Comparison of ENCODE assay signal across 11 cellular contexts in genomic region chr4:721261-722171, GRCh38. TPM values are rescaled to one million over a fixed set of nuclear protein-coding genes. Genes with fewer than 3 reads are reported as not detected.
DNase-seq lines count a peak whose midpoint lies in the region; ATAC-seq and TF ChIP-seq lines count a peak whose summit lies in the region.
"Had no signal": no experiment of that assay in that cellular context is flagged by ENCODE, and none has a peak within 500 bp of the region (broad histone marks: within the 10 kb centered on the region; RNA-seq: fewer than 3 reads in every experiment).

No MANE protein-coding gene starts in this region.

- no peak overlapping the region for H3K4me3 ChIP-seq in esophagus squamous epithelium
- no peak overlapping the region for H3K4me3 ChIP-seq in mucosa of descending colon
- H3K4me3 ChIP-seq: thoracic aorta had no signal

- intact Hi-C loops in Right ventricle myocardium inferior (cut with DNase I) = no loop called here
- intact Hi-C loops in Right ventricle myocardium superior (cut with DNase I) = no loop called here
- intact Hi-C loops in esophagus squamous epithelium (cut with DNase I) = no loop called here
- intact Hi-C loops in mucosa of descending colon (cut with DNase I, micrococcal nuclease) = no loop called here

- DNase-seq in Right ventricle myocardium inferior (ENCODE audit: missing footprints) (peak; percentile 59), Right ventricle myocardium superior (no peak), esophagus squamous epithelium (lab: John Stamatoyannopoulos, UW) (no peak), mucosa of descending colon (peak in 1 of 3 donors; percentile 72), NCI-H2196 (lab: John Stamatoyannopoulos, UW; ENCODE audit: unreplicated experiment) (no peak), dedifferentiated amniotic fluid mesenchymal stem cell (ENCODE audit: extremely low spot score) (no peak), mesenteric fat pad (ENCODE audit: low spot score) (no peak)
- DNase-seq: endodermal cell, KBM-7 had no signal

- H3K36me3 ChIP-seq in esophagus squamous epithelium = peaks cover 0 to 37% (median 0%) of the 10 kb centered on the region in 3 donors
- no peaks in the 10 kb centered on the region for H3K36me3 ChIP-seq in mucosa of descending colon (ENCODE audit: low read depth)

- H3K4me1 ChIP-seq in esophagus squamous epithelium (peaks cover 14 to 42% (median 15%) of the 10 kb centered on the region in 3 donors), mucosa of descending colon (ENCODE audit: low read depth) (peaks cover 15% of the 10 kb centered on the region)

- H3K27me3 ChIP-seq in esophagus squamous epithelium = no peaks in the 10 kb centered on the region

- no peak for ATAC-seq in Right ventricle myocardium inferior
- no peak for ATAC-seq in Right ventricle myocardium superior (ENCODE audit: poor library complexity)
- ATAC-seq in mucosa of descending colon = peak; percentile 55
- ATAC-seq in HG03457 (IDR thresholded peaks at IDR 0.05; ENCODE audit: unreplicated experiment) = no peak

- H3K9me3 ChIP-seq in esophagus squamous epithelium = no peaks in the 10 kb centered on the region
- no peaks in the 10 kb centered on the region for H3K9me3 ChIP-seq in mucosa of descending colon
- H3K9me3 ChIP-seq: thoracic aorta had no signal

- no peak for TF ChIP-seq POLR2A in esophagus squamous epithelium (IDR thresholded peaks at IDR 0.05)

- peak overlapping the region; percentile 58 to 79 (median 75) for H3K27ac ChIP-seq in esophagus squamous epithelium
- H3K27ac ChIP-seq: thoracic aorta had no signal

- TF ChIP-seq CTCF in esophagus squamous epithelium (IDR thresholded peaks at IDR 0.05) (no peak), mucosa of descending colon (IDR thresholded peaks at IDR 0.05) (no peak)

- 53 to 72% methylated on average over 19 to 30 of the region's 31 CpGs for WGBS in esophagus squamous epithelium, 2 donors

RNA-seq across cellular contexts. Expression of gene PCGF3, which starts 15.9 kb away (rescaled TPM):
- total RNA-seq in Right ventricle myocardium inferior (21.7 TPM), Right ventricle myocardium superior (20.8 TPM), esophagus squamous epithelium (10 to 100 TPM; 40.0 to 57.6 (median 46.9) TPM), mucosa of descending colon (10 to 100 TPM; 45.5 to 66.9 (median 56.7) TPM), mesenteric fat pad (34.7 TPM)

RNA-seq across cellular contexts. Expression of gene SLC49A3, which starts 32.6 kb away (rescaled TPM):
- total RNA-seq in Right ventricle myocardium inferior (17.3 TPM), Right ventricle myocardium superior (14.6 TPM), esophagus squamous epithelium (1 to 10 TPM; 2.5 to 6.5 (median 4.7) TPM), mucosa of descending colon (10 to 100 TPM in 2 of 3 donors, 1 to 10 TPM in 1; 9.9 to 14.1 (median 11.5) TPM), mesenteric fat pad (19.0 TPM)

RNA-seq across cellular contexts. Expression of gene MYL5, which starts 47.2 kb away (rescaled TPM):
- 3.9 TPM for total RNA-seq in Right ventricle myocardium inferior
- total RNA-seq in Right ventricle myocardium superior = 3.7 TPM
- total RNA-seq in esophagus squamous epithelium = 10 to 100 TPM in 2 of 4 donors, 1 to 10 TPM in 2; 7.2 to 19.5 (median 12.8) TPM
- 10 to 100 TPM; 26.1 to 52.5 (median 50.7) TPM for total RNA-seq in mucosa of descending colon
- 16.5 TPM for total RNA-seq in mesenteric fat pad

RNA-seq across cellular contexts. Expression of gene ATP5ME, which starts 47.4 kb away (rescaled TPM):
- total RNA-seq in Right ventricle myocardium inferior = 1,162 TPM
- 1,145 TPM for total RNA-seq in Right ventricle myocardium superior
- 100 to 1,000 TPM in 2 of 4 donors, 10 to 100 TPM in 2; 74.5 to 126 (median 103) TPM for total RNA-seq in esophagus squamous epithelium
- total RNA-seq in mucosa of descending colon = 100 to 1,000 TPM; 330 to 467 (median 399) TPM
- total RNA-seq in mesenteric fat pad = 210 TPM
